ENCODE assay signal across 8 cellular contexts in genomic region chr1:32179193-32179442, GRCh38. TPM values are rescaled to one million over a fixed set of nuclear protein-coding genes. Genes with fewer than 3 reads are reported as not detected.
A peak's percentile ranks its signal among the peaks of the same experiment; 100 is the strongest.
DNase-seq lines count a peak whose midpoint lies in the region; ATAC-seq and TF ChIP-seq lines count a peak whose summit lies in the region.

No MANE protein-coding gene starts in this region.

- no peaks in the 10 kb centered on the region for H3K27me3 Mint-ChIP-seq in activated CD8-positive, alpha-beta T cell treated with anti-CD3 and anti-CD28 coated beads, Interleukin-2, amount 10 ng/mL, durations not matched to agents 7 days and 5 days (ENCODE audit: low read depth)

- POLR2A ChIA-PET in activated CD8-positive, alpha-beta T cell treated with anti-CD3 and anti-CD28 coated beads, Interleukin-2, amount 10 ng/mL, durations not matched to agents 7 days and 5 days (lab: Charles Lee): interaction anchor here (0.6 to 2.5 kb wide), 11 partner anchors 9 to 215 kb away, joined by 3 to 20 read pairs (median 4); partner anchors contain the start of genes BSDC1, CCDC28B, FAM167B and KPNA6

- no peak for ATAC-seq in activated CD8-positive, alpha-beta T cell treated with anti-CD3 and anti-CD28 coated beads, Interleukin-2, amount 10 ng/mL, durations not matched to agents 7 days and 5 days
- no peak for ATAC-seq in HG03342 (IDR thresholded peaks at IDR 0.05; ENCODE audit: unreplicated experiment)

- peak overlapping the region; percentile 68 to 87 for H3K9ac ChIP-seq in stomach smooth muscle (ENCODE audit: low read length in 2 of 2)

- H3K27me3 ChIP-seq in hepatocyte (no peaks in the 10 kb centered on the region), stomach smooth muscle (ENCODE audit: control insufficient read depth in 1 of 2, insufficient read depth in 2 of 2, low read length in 2 of 2) (no peaks in the 10 kb centered on the region)

- no peaks in the 10 kb centered on the region for H3K9me3 Mint-ChIP-seq in activated CD8-positive, alpha-beta T cell treated with anti-CD3 and anti-CD28 coated beads, Interleukin-2, amount 10 ng/mL, durations not matched to agents 7 days and 5 days (ENCODE audit: insufficient read depth)

- H3K27ac ChIP-seq in hepatocyte: peak overlapping the region; percentile 100
- H3K27ac ChIP-seq in stomach smooth muscle (ENCODE audit: low read length): peak overlapping the region; percentile 90

- H3K4me1 ChIP-seq in hepatocyte (ENCODE audit: insufficient read depth): peaks cover 30% of the 10 kb centered on the region
- peaks cover 24% of the 10 kb centered on the region for H3K4me1 ChIP-seq in stomach smooth muscle (ENCODE audit: control insufficient read depth, insufficient read depth, low read length)

- H3K4me1 Mint-ChIP-seq in activated CD8-positive, alpha-beta T cell treated with anti-CD3 and anti-CD28 coated beads, Interleukin-2, amount 10 ng/mL, durations not matched to agents 7 days and 5 days (ENCODE audit: low read depth): peaks cover 40% of the 10 kb centered on the region

- peaks cover 47% of the 10 kb centered on the region for H3K36me3 Mint-ChIP-seq in activated CD8-positive, alpha-beta T cell treated with anti-CD3 and anti-CD28 coated beads, Interleukin-2, amount 10 ng/mL, durations not matched to agents 7 days and 5 days (ENCODE audit: low read depth)

- no peak for TF ChIP-seq CTCF in hepatocyte (IDR thresholded peaks at IDR 0.05; ENCODE audit: poor library complexity)

- H3K4me2 ChIP-seq in hepatocyte: peak overlapping the region; percentile 98

- peaks cover 21% of the 10 kb centered on the region for H4K20me1 ChIP-seq in hepatocyte (ENCODE audit: insufficient read depth, poor library complexity, severe bottlenecking)

- peak overlapping the region; percentile 99 for H3K27ac Mint-ChIP-seq in activated CD8-positive, alpha-beta T cell treated with anti-CD3 and anti-CD28 coated beads, Interleukin-2, amount 10 ng/mL, durations not matched to agents 7 days and 5 days

- H3K79me2 ChIP-seq in hepatocyte: peaks cover 41% of the 10 kb centered on the region

- WGBS in hepatocyte (ENCODE audit: low lambda C conversion rate, missing lambda C conversion rate): 34% methylated on average over 7 of the region's 7 CpGs

- DNase-seq in NCI-H510A treated with DMSO at 0.1 percent for 48 hours (lab: John Stamatoyannopoulos, UW) (peak; percentile 64), NCI-H510A (lab: John Stamatoyannopoulos, UW) (no peak), hepatocyte (ENCODE audit: low spot score) (no peak), DMS 273 (lab: John Stamatoyannopoulos, UW; ENCODE audit: unreplicated experiment) (no peak), DMS79 treated with DMSO at 0.1 percent for 48 hours (lab: John Stamatoyannopoulos, UW) (no peak)
- DNase-seq in activated CD8-positive, alpha-beta T cell treated with anti-CD3 and anti-CD28 coated beads, Interleukin-2, amount 10 ng/mL, durations not matched to agents 7 days and 5 days: no peak

- peak overlapping the region; percentile 69 for H2AFZ ChIP-seq in hepatocyte

- H3K36me3 ChIP-seq in hepatocyte (replicated peaks; ENCODE audit: insufficient read depth, low read depth) (peaks cover 8% of the 10 kb centered on the region), stomach smooth muscle (ENCODE audit: control insufficient read depth in 2 of 2, insufficient read depth in 2 of 2, low read length in 2 of 2) (peaks cover 8 to 13% of the 10 kb centered on the region in 2 donors)

- H3K9me3 ChIP-seq in hepatocyte (ENCODE audit: low read depth): no peaks in the 10 kb centered on the region
- H3K9me3 ChIP-seq in stomach smooth muscle (ENCODE audit: control insufficient read depth in 2 of 2, low read length in 2 of 2): no peaks in the 10 kb centered on the region

- CTCF ChIA-PET in activated CD8-positive, alpha-beta T cell treated with anti-CD3 and anti-CD28 coated beads, Interleukin-2, amount 10 ng/mL, durations not matched to agents 7 days and 5 days (lab: Charles Lee): interaction anchor here (0.6 to 2.4 kb wide), 6 partner anchors 21 to 215 kb away, joined by 3 to 11 read pairs (median 6); partner anchors contain the start of genes BSDC1, CCDC28B, KPNA6 and TMEM39B

- H3K4me3 Mint-ChIP-seq in activated CD8-positive, alpha-beta T cell treated with anti-CD3 and anti-CD28 coated beads, Interleukin-2, amount 10 ng/mL, durations not matched to agents 7 days and 5 days: peak overlapping the region; percentile 95

- no peaks in the 10 kb centered on the region for H3K9me2 ChIP-seq in hepatocyte (replicated peaks; ENCODE audit: insufficient read depth)

- no peak overlapping the region for H3K4me3 ChIP-seq in hepatocyte
- peak overlapping the region; percentile 78 to 81 for H3K4me3 ChIP-seq in stomach smooth muscle (ENCODE audit: low read length in 2 of 2)

RNA-seq across cellular contexts. Expression of gene TXLNA, which starts 0.4 kb away (rescaled TPM):
- 10 to 100 TPM; 79.7 to 79.8 TPM for total RNA-seq in activated CD8-positive, alpha-beta T cell treated with anti-CD3 and anti-CD28 coated beads, Interleukin-2, amount 10 ng/mL, durations not matched to agents 7 days and 5 days
- total RNA-seq in hepatocyte: 50.5 and 52.7 TPM in 2 replicates
- polyA plus RNA-seq in hepatocyte: 37.1 and 41.2 TPM in 2 replicates

RNA-seq across cellular contexts. Expression of gene CCDC28B, which starts 21.3 kb away (rescaled TPM):
- total RNA-seq in activated CD8-positive, alpha-beta T cell treated with anti-CD3 and anti-CD28 coated beads, Interleukin-2, amount 10 ng/mL, durations not matched to agents 7 days and 5 days: 10 to 100 TPM; 71.4 to 72.8 TPM
- total RNA-seq in hepatocyte: 12.9 and 15.8 TPM in 2 replicates
- polyA plus RNA-seq in hepatocyte: 28.5 and 29.5 TPM in 2 replicates

RNA-seq across cellular contexts. Expression of gene IQCC, which starts 26.4 kb away (rescaled TPM):
- 1 to 10 TPM; 6.1 to 6.3 TPM for total RNA-seq in activated CD8-positive, alpha-beta T cell treated with anti-CD3 and anti-CD28 coated beads, Interleukin-2, amount 10 ng/mL, durations not matched to agents 7 days and 5 days
- total RNA-seq in hepatocyte: 1.5 and 1.9 TPM in 2 replicates
- polyA plus RNA-seq in hepatocyte: 1.5 and 3.4 TPM in 2 replicates

RNA-seq across cellular contexts. Expression of gene DCDC2B, which starts 29.8 kb away (rescaled TPM):
- total RNA-seq in activated CD8-positive, alpha-beta T cell treated with anti-CD3 and anti-CD28 coated beads, Interleukin-2, amount 10 ng/mL, durations not matched to agents 7 days and 5 days: not detected
- not detected in 2 replicates for total RNA-seq in hepatocyte
- 0.17 and 0.96 TPM in 2 replicates for polyA plus RNA-seq in hepatocyte

RNA-seq across cellular contexts. Expression of gene TMEM234, which starts 43.0 kb away (rescaled TPM):
- 10 to 100 TPM; 10.6 TPM for total RNA-seq in activated CD8-positive, alpha-beta T cell treated with anti-CD3 and anti-CD28 coated beads, Interleukin-2, amount 10 ng/mL, durations not matched to agents 7 days and 5 days
- total RNA-seq in hepatocyte: 11.9 and 14.8 TPM in 2 replicates
- 27.4 and 38.6 TPM in 2 replicates for polyA plus RNA-seq in hepatocyte
